Comparison of ENCODE assay signal across 8 cellular contexts in genomic region chr6:99514089-99514488, GRCh38. TPM values are rescaled to one million over a fixed set of nuclear protein-coding genes. Genes with fewer than 3 reads are reported as not detected.
A peak's percentile ranks its signal among the peaks of the same experiment; 100 is the strongest.
DNase-seq lines count a peak whose midpoint lies in the region; ATAC-seq and TF ChIP-seq lines count a peak whose summit lies in the region.

No MANE protein-coding gene starts in this region.

- no peak for ATAC-seq in GM21381 (IDR thresholded peaks at IDR 0.05; ENCODE audit: unreplicated experiment)
- no peak for ATAC-seq in HG03280 (IDR thresholded peaks at IDR 0.05; ENCODE audit: unreplicated experiment)

- TF ChIP-seq CTCF in ovary (IDR thresholded peaks at IDR 0.05): no peak

- peak overlapping the region; percentile 96 for H2AFZ ChIP-seq in neuron (ENCODE audit: low read depth, low read length)

- H3K36me3 ChIP-seq in neuron (ENCODE audit: insufficient read depth, low read length) (peaks cover 5% of the 10 kb centered on the region), ovary (no peaks in the 10 kb centered on the region)

- no peak for TF ChIP-seq EP300 in ovary (IDR thresholded peaks at IDR 0.05)

- H3K9me3 ChIP-seq in neuron (ENCODE audit: low read length) (no peaks in the 10 kb centered on the region), ovary (no peaks in the 10 kb centered on the region)

- TF ChIP-seq POLR2A in ovary (IDR thresholded peaks at IDR 0.05): no peak

- 32 to 47% (median 35%) methylated on average over 8 of the region's 8 CpGs for WGBS in ovary, 3 donors

- H3K4me1 ChIP-seq in neuron (ENCODE audit: insufficient read depth, low read length) (peaks cover 10% of the 10 kb centered on the region), ovary (ENCODE audit: insufficient read depth) (peaks cover 2% of the 10 kb centered on the region)

- no peak overlapping the region for H3K27ac ChIP-seq in ovary

- H3K27me3 ChIP-seq in neuron (ENCODE audit: insufficient read depth, low read length) (no peaks in the 10 kb centered on the region), ovary (no peaks in the 10 kb centered on the region)

- H3K4me3 ChIP-seq in neuron (ENCODE audit: low read length) (peak overlapping the region; percentile 90), ovary (no peak overlapping the region)

- intact Hi-C loops in ovary (cut with DNase I): no loop called here

- peak; percentile 22 for DNase-seq in EH (ENCODE audit: low read depth)
- DNase-seq in NCI-H146 treated with DMSO at 0.1 percent for 48 hours (lab: John Stamatoyannopoulos, UW; ENCODE audit: unreplicated experiment): peak; percentile 6
- peak; percentile 58 for DNase-seq in dermis blood vessel endothelial cell
- DNase-seq in ovary: no peak
- DNase-seq in GDM1 (lab: John Stamatoyannopoulos, UW): no peak

RNA-seq across cellular contexts. Expression of gene USP45, which starts 1.1 kb away (rescaled TPM):
- total RNA-seq in dermis blood vessel endothelial cell: 19.4 and 31.3 TPM in 2 replicates
- total RNA-seq in ovary: 10 to 100 TPM; 13.4 to 19.5 (median 18.4) TPM
- 1 to 10 TPM; 3.7 to 5.2 TPM for polyA plus RNA-seq in ovary

RNA-seq across cellular contexts. Expression of gene CCNC, which starts 54.4 kb away (rescaled TPM):
- 85.4 and 105 TPM in 2 replicates for total RNA-seq in dermis blood vessel endothelial cell
- total RNA-seq in ovary: 10 to 100 TPM; 20.5 to 42.4 (median 35.1) TPM
- polyA plus RNA-seq in ovary: 10 to 100 TPM; 19.4 to 23.3 TPM

Comparison
In these comparisons a context has a peak if more than half of its experiments do, and no peak if none do; other contexts are left out.
1. DNase-seq: peak in EH (single experiment), NCI-H146 treated with DMSO at 0.1 percent for 48 hours (single experiment) and dermis blood vessel endothelial cell (single experiment); none in ovary (0 of 5) and GDM1 (single experiment).